ENCODE assay signal across 20 cellular contexts in genomic region chr13:79237981-79238380, GRCh38.
"Had no signal": no experiment of that assay in that cellular context is flagged by ENCODE, and none has a peak within 500 bp of the region (broad histone marks: within the 10 kb centered on the region; RNA-seq: fewer than 3 reads in every experiment).

No MANE protein-coding gene starts in this region.

- H3K36me3 ChIP-seq: brain microvascular endothelial cell, colonic mucosa, ovary, thyroid gland, vagina had no signal

- H3K27ac ChIP-seq: brain microvascular endothelial cell, colonic mucosa, ovary, psoas muscle, thyroid gland, vagina had no signal

- H3K27ac Mint-ChIP-seq: activated B cell treated with CpG ODN at 0.5 μM for 24 hours; activated CD4-positive, alpha-beta memory T cell treated with anti-CD3 and anti-CD28 coated beads, Interleukin-2, amount 10 ng/mL, durations not matched to agents 7 days and 5 days; activated naive CD4-positive, alpha-beta T cell treated with anti-CD3 and anti-CD28 coated beads for 36 hours; activated naive CD8-positive, alpha-beta T cell treated with anti-CD3 and anti-CD28 coated beads, Interleukin-2, amount 50 U/mL, for 24 hours; naive thymus-derived CD8-positive, alpha-beta T cell; T-cell had no signal

- H3K4me3 Mint-ChIP-seq: activated B cell treated with CpG ODN at 0.5 μM for 24 hours; activated CD4-positive, alpha-beta memory T cell treated with anti-CD3 and anti-CD28 coated beads, Interleukin-2, amount 10 ng/mL, durations not matched to agents 7 days and 5 days; activated naive CD4-positive, alpha-beta T cell treated with anti-CD3 and anti-CD28 coated beads for 36 hours; activated naive CD8-positive, alpha-beta T cell treated with anti-CD3 and anti-CD28 coated beads, Interleukin-2, amount 50 U/mL, for 24 hours; central memory CD8-positive, alpha-beta T cell; immature natural killer cell; naive thymus-derived CD8-positive, alpha-beta T cell; T-cell had no signal

- H3K4me1 Mint-ChIP-seq: activated B cell treated with CpG ODN at 0.5 μM for 24 hours; activated CD4-positive, alpha-beta memory T cell treated with anti-CD3 and anti-CD28 coated beads, Interleukin-2, amount 10 ng/mL, durations not matched to agents 7 days and 5 days; activated naive CD8-positive, alpha-beta T cell treated with anti-CD3 and anti-CD28 coated beads, Interleukin-2, amount 50 U/mL, for 24 hours; central memory CD8-positive, alpha-beta T cell; immature natural killer cell; naive thymus-derived CD8-positive, alpha-beta T cell; T-cell had no signal

- H3K27me3 ChIP-seq: brain microvascular endothelial cell, colonic mucosa, ovary, thyroid gland, vagina had no signal

- H3K36me3 Mint-ChIP-seq: immature natural killer cell; naive thymus-derived CD8-positive, alpha-beta T cell; T-cell had no signal

- H3K9me3 ChIP-seq: colonic mucosa, ovary, psoas muscle, thyroid gland, vagina had no signal

- DNase-seq: activated B cell treated with CpG ODN at 0.5 μM for 24 hours; activated CD4-positive, alpha-beta memory T cell treated with anti-CD3 and anti-CD28 coated beads, Interleukin-2, amount 10 ng/mL, durations not matched to agents 7 days and 5 days; activated CD4-positive, alpha-beta T cell treated with anti-CD3 and anti-CD28 coated beads for 4 hours; activated naive CD4-positive, alpha-beta T cell treated with anti-CD3 and anti-CD28 coated beads for 36 hours; activated naive CD8-positive, alpha-beta T cell treated with anti-CD3 and anti-CD28 coated beads, Interleukin-2, amount 50 U/mL, for 24 hours; activated T-cell treated with anti-CD3 and anti-CD28 coated beads, Interleukin-2, amount 50 U/mL, for 1 hour; aorta; brain microvascular endothelial cell; colonic mucosa; immature natural killer cell; kidney glomerular epithelial cell; naive thymus-derived CD8-positive, alpha-beta T cell; ovary; psoas muscle; stimulated activated naive CD4-positive, alpha-beta T cell treated with Interleukin-2 at 50 U/mL for 16 hours; T-cell; T-helper 9 cell; thyroid gland had no signal

- H3K4me3 ChIP-seq: colonic mucosa, ovary, psoas muscle, thyroid gland, vagina had no signal

- H3K9me3 Mint-ChIP-seq: activated B cell treated with CpG ODN at 0.5 μM for 24 hours; activated CD4-positive, alpha-beta memory T cell treated with anti-CD3 and anti-CD28 coated beads, Interleukin-2, amount 10 ng/mL, durations not matched to agents 7 days and 5 days; activated naive CD4-positive, alpha-beta T cell treated with anti-CD3 and anti-CD28 coated beads for 36 hours; activated naive CD8-positive, alpha-beta T cell treated with anti-CD3 and anti-CD28 coated beads, Interleukin-2, amount 50 U/mL, for 24 hours; central memory CD8-positive, alpha-beta T cell had no signal

- ATAC-seq: activated naive CD8-positive, alpha-beta T cell treated with anti-CD3 and anti-CD28 coated beads, Interleukin-2, amount 50 U/mL, for 24 hours; naive thymus-derived CD8-positive, alpha-beta T cell; psoas muscle; T-cell had no signal

- H3K27me3 Mint-ChIP-seq: activated B cell treated with CpG ODN at 0.5 μM for 24 hours; activated naive CD8-positive, alpha-beta T cell treated with anti-CD3 and anti-CD28 coated beads, Interleukin-2, amount 50 U/mL, for 24 hours had no signal

- H3K4me1 ChIP-seq: colonic mucosa, psoas muscle, thyroid gland, vagina had no signal
